In the genomic region with DNA sequence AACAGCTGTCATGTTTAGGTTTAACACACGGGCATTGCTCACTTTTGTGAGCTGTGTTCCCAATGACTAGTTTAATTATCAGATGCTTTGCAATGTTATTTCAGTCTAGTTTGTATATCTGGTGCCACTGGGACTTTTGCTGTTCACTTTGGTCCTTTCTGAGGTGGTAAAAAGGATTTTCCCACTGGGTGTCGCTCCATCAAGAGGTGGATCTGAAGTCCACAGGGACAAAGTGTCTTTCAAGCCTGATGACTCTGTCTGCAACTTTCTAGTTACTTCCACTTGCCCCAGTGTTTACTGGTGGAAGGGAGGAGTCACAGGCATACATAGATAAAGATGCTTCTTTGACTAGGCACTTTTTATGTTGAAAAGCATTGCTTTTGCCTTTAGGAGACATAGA, we compare ENCODE assay signal across 18 cellular contexts.
A peak's percentile ranks its signal among the peaks of the same experiment; 100 is the strongest.
DNase-seq lines count a peak whose midpoint lies in the region; TF ChIP-seq lines count a peak whose summit lies in the region.
"Had no signal": no experiment of that assay in that cellular context is flagged by ENCODE, and none has a peak within 500 bp of the region (broad histone marks: within the 10 kb centered on the region; RNA-seq: fewer than 3 reads in every experiment).

No MANE protein-coding gene starts in this region.

- H3K4me1 ChIP-seq in mesenchymal stem cell (ENCODE audit: control insufficient read depth, insufficient read depth, low read depth, low read length) (no peaks in the 10 kb centered on the region), HAP-1 (no peaks in the 10 kb centered on the region)
- H3K4me1 ChIP-seq: colonic mucosa, lower lobe of right lung had no signal

- H3K4me2 ChIP-seq in mesenchymal stem cell (ENCODE audit: low read length, poor library complexity, severe bottlenecking), result no peak overlapping the region

- H3K23ac ChIP-seq in mesenchymal stem cell (ENCODE audit: low read length in 2 of 2), result no peak overlapping the region

- H3K36me3 ChIP-seq in mesenchymal stem cell (ENCODE audit: control insufficient read depth in 1 of 2, insufficient read depth in 2 of 2, low read depth in 1 of 2, low read length in 2 of 2) (no peaks in the 10 kb centered on the region), HAP-1 (replicated peaks) (no peaks in the 10 kb centered on the region)
- H3K36me3 ChIP-seq: colonic mucosa, lower lobe of right lung had no signal

- H4K8ac ChIP-seq in mesenchymal stem cell (ENCODE audit: low read length), result no peak overlapping the region

- H2BK120ac ChIP-seq in mesenchymal stem cell (ENCODE audit: low read depth, low read length), result no peak overlapping the region

- DNase-seq in ELR (ENCODE audit: low read depth), result peak; percentile 8
- DNase-seq in LNCaP clone FGC (ENCODE audit: low read depth), result no peak
- peak; percentile 63 for DNase-seq in SK-MEL-5 (ENCODE audit: low read depth, low spot score)
- DNase-seq in mesenchymal stem cell, result peak; percentile 7
- no peak for DNase-seq in ecto neural progenitor cell (ENCODE audit: low spot score)
- DNase-seq in G401 (ENCODE audit: low spot score), result no peak
- no peak for DNase-seq in HAP-1 (ENCODE audit: low spot score in 2 of 2)
- DNase-seq: activated CD8-positive, alpha-beta T cell treated with anti-CD3 and anti-CD28 coated beads for 36 hours; activated T-cell treated with anti-CD3 and anti-CD28 coated beads, Interleukin-2, amount 50 U/mL, for 24 hours; AML-193; colonic mucosa; COR-L47; lower lobe of right lung; NCI-H1048; NCI-H2029; NCI-H446 treated with DMSO at 0.1 percent for 48 hours; right cardiac atrium; T-helper 17 cell had no signal

- no peak overlapping the region for H4K91ac ChIP-seq in mesenchymal stem cell (ENCODE audit: low read length)

- H3K27ac ChIP-seq in mesenchymal stem cell (ENCODE audit: low read length, poor library complexity, severe bottlenecking), result no peak overlapping the region
- H3K27ac ChIP-seq: colonic mucosa, lower lobe of right lung had no signal

- H3K9ac ChIP-seq in mesenchymal stem cell (ENCODE audit: low read length), result no peak overlapping the region

- H3K27me3 ChIP-seq in mesenchymal stem cell (ENCODE audit: control insufficient read depth in 1 of 2, insufficient read depth in 1 of 2, low read length in 2 of 2) (no peaks in the 10 kb centered on the region), HAP-1 (ENCODE audit: low read depth) (no peaks in the 10 kb centered on the region; the same call in 1 of the 2 replicates)
- H3K27me3 ChIP-seq: colonic mucosa had no signal

- H3K4ac ChIP-seq in mesenchymal stem cell (ENCODE audit: low read depth in 1 of 2, low read length in 2 of 2), result no peak overlapping the region

- H3K4me3 ChIP-seq in LNCaP clone FGC (ENCODE audit: low read depth, low read length) (no peak overlapping the region), mesenchymal stem cell (ENCODE audit: insufficient read depth in 1 of 2, low read depth in 1 of 2, low read length in 2 of 2) (no peak overlapping the region), HAP-1 (no peak overlapping the region)
- H3K4me3 ChIP-seq: colonic mucosa, lower lobe of right lung had no signal

- no peak overlapping the region for H2BK5ac ChIP-seq in mesenchymal stem cell (ENCODE audit: low read depth, low read length, poor library complexity, severe bottlenecking)

- no peak overlapping the region for H3K14ac ChIP-seq in mesenchymal stem cell (ENCODE audit: low read length in 2 of 2)

- H2AFZ ChIP-seq in mesenchymal stem cell (ENCODE audit: low read depth, low read length), result no peak overlapping the region

- no peak overlapping the region for H2BK12ac ChIP-seq in mesenchymal stem cell (ENCODE audit: low read length in 2 of 2)

- no peak overlapping the region for H3K18ac ChIP-seq in mesenchymal stem cell (ENCODE audit: low read depth in 1 of 2, low read length in 2 of 2)

- H3K9me3 ChIP-seq in mesenchymal stem cell (ENCODE audit: control insufficient read depth, low read length) (no peaks in the 10 kb centered on the region), HAP-1 (no peaks in the 10 kb centered on the region)
- H3K9me3 ChIP-seq: colonic mucosa, lower lobe of right lung had no signal

- no peaks in the 10 kb centered on the region for H3K79me1 ChIP-seq in mesenchymal stem cell (replicated peaks; ENCODE audit: low read length, poor library complexity, severe bottlenecking)

- 89% methylated on average over 2 of the region's 2 CpGs for WGBS in mesenchymal stem cell

- H2BK15ac ChIP-seq in mesenchymal stem cell (ENCODE audit: low read depth, poor library complexity, severe bottlenecking), result no peak overlapping the region

- in situ Hi-C loops in SK-MEL-5 (cut with HindIII; ENCODE audit: low pct_unique_long_range_greater_than_20kb, low sequenced_read_pairs) (no loop called here), G401 (cut with HindIII; ENCODE audit: low sequenced_read_pairs) (no loop called here), HAP-1 (cut with MboI; ENCODE audit: low sequenced_read_pairs) (no loop called here)

- peak; percentile 33 for TF ChIP-seq CTCF in LNCaP clone FGC (IDR thresholded peaks at IDR 0.05; ENCODE audit: control insufficient read depth, extremely low read depth, insufficient read depth)

- H2AK5ac ChIP-seq in mesenchymal stem cell (ENCODE audit: low read length, severe bottlenecking), result no peak overlapping the region

Comparison
In these comparisons a context has a peak if more than half of its experiments do, and no peak if none do; other contexts are left out.
1. DNase-seq: peak in ELR (single experiment), SK-MEL-5 (single experiment) and mesenchymal stem cell (single experiment); none in LNCaP clone FGC (single experiment), ecto neural progenitor cell (single experiment), G401 (single experiment) and HAP-1 (0 of 2).